20 cellular contexts compared by ENCODE assay signal in the genomic region with DNA sequence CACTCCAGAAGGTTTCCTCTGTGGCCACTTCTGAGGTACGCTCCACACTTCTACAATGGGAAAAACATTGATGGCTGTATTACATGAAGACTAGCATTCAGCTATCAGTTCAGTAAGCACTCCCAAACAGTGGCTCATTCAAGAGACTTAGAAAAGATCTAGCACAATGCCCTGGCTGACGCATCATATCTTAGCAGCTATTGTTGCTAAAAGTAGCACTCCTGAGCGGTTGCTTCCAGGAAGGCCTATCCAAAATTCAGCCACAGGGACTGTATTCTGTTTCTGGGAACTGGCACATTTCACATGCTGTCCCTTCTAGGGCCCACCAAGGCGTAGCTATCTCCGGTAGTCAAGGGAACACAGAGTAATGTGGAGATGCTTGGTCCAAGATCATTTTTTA. TPM values are rescaled to one million over a fixed set of nuclear protein-coding genes. Genes with fewer than 3 reads are reported as not detected.
DNase-seq lines count a peak whose midpoint lies in the region; ATAC-seq and TF ChIP-seq lines count a peak whose summit lies in the region.
"Had no signal": no experiment of that assay in that cellular context is flagged by ENCODE, and none has a peak within 500 bp of the region (broad histone marks: within the 10 kb centered on the region; RNA-seq: fewer than 3 reads in every experiment).

No MANE protein-coding gene starts in this region.

- intact Hi-C loops in dorsolateral prefrontal cortex (cut with DNase I) = no loop called here
- intact Hi-C loops in heart left ventricle (cut with DNase I) = no loop called here
- intact Hi-C loops in left colon (cut with DNase I, micrococcal nuclease) = no loop called here

- H3K27me3 ChIP-seq in dorsolateral prefrontal cortex = no peaks in the 10 kb centered on the region
- no peaks in the 10 kb centered on the region for H3K27me3 ChIP-seq in heart left ventricle
- H3K27me3 ChIP-seq: BE2C, MG63 had no signal

- H3K27ac ChIP-seq in dorsolateral prefrontal cortex (peak overlapping the region in 49 of 59 donors; percentile 3 to 80 (median 62)), heart left ventricle (peak overlapping the region in 7 of 12 donors; percentile 19 to 54 (median 28)), mesodermal cell (ENCODE audit: low read depth, low read length, severe bottlenecking) (peak overlapping the region; percentile 10)
- H3K27ac ChIP-seq: A549 had no signal

- peak in 1 of 10 donors; percentile 43 for DNase-seq in dorsolateral prefrontal cortex
- peak in 1 of 5 donors; percentile 74 for DNase-seq in heart left ventricle
- peak; percentile 75 for DNase-seq in superior temporal gyrus (ENCODE audit: extremely low spot score)
- DNase-seq in left colon = no peak
- DNase-seq: BE2C, DMS79, MG63, NCI-H1048, NCI-H1417 treated with DMSO at 0.1 percent for 48 hours, NCI-H187 treated with DMSO at 0.1 percent for 48 hours, NCI-H2107, NCI-H446 treated with DMSO at 0.1 percent for 48 hours, NCI-H526 treated with DMSO at 0.1 percent for 48 hours, PC-3, RPMI8226, SIG-M5 had no signal

- peaks cover 0 to 17% (median 0%) of the 10 kb centered on the region in 12 donors for H3K4me1 ChIP-seq in heart left ventricle
- no peaks in the 10 kb centered on the region for H3K4me1 ChIP-seq in mesodermal cell (ENCODE audit: control insufficient read depth, insufficient read depth, low read length, poor library complexity, severe bottlenecking)

- no peak overlapping the region for H3K4me3 ChIP-seq in dorsolateral prefrontal cortex
- H3K4me3 ChIP-seq in heart left ventricle = no peak overlapping the region
- no peak overlapping the region for H3K4me3 ChIP-seq in mesodermal cell (ENCODE audit: extremely low read depth, insufficient read depth, low read length, poor library complexity, severe bottlenecking)
- H3K4me3 ChIP-seq: A549, MG63 had no signal

- H3K9me3 ChIP-seq in heart left ventricle (no peaks in the 10 kb centered on the region), mesodermal cell (ENCODE audit: control insufficient read depth, low read length) (no peaks in the 10 kb centered on the region)
- H3K9me3 ChIP-seq: A549, BE2C, MG63 had no signal

- H3K36me3 ChIP-seq in heart left ventricle (no peaks in the 10 kb centered on the region), mesodermal cell (ENCODE audit: control insufficient read depth, insufficient read depth, low read length) (no peaks in the 10 kb centered on the region)
- H3K36me3 ChIP-seq: BE2C, MG63 had no signal

- ATAC-seq in heart left ventricle = peak; percentile 69 to 96 (median 88)
- no peak for ATAC-seq in HG02623 (IDR thresholded peaks at IDR 0.05; ENCODE audit: unreplicated experiment)
- no peak for ATAC-seq in left colon
- ATAC-seq in HG02970 (IDR thresholded peaks at IDR 0.05; ENCODE audit: low FRiP score, unreplicated experiment) = no peak
- ATAC-seq: A549, PC-3 had no signal

- 61 to 67% (median 66%) methylated on average over 5 of the region's 5 CpGs for WGBS in heart left ventricle, 4 donors
- WGBS in mesodermal cell (ENCODE audit: insufficient coverage in 2 of 2), 2 experiments = 94 to 95% methylated on average over 2 of the region's 5 CpGs

- no peak for TF ChIP-seq POLR2A in heart left ventricle (IDR thresholded peaks at IDR 0.05)

- TF ChIP-seq CTCF in dorsolateral prefrontal cortex (IDR thresholded peaks at IDR 0.05 in 54 of 56, conservative IDR thresholded peaks at IDR 0.05 in 2 of 56; ENCODE audit: low read depth in 1 of 56, partially characterized antibody in 56 of 56) (no peak), heart left ventricle (IDR thresholded peaks at IDR 0.05) (no peak)

RNA-seq across cellular contexts. Expression of gene SPRED1, which starts 21.2 kb away (rescaled TPM):
- total RNA-seq in dorsolateral prefrontal cortex = 10 to 100 TPM; 32.0 to 67.9 (median 45.7) TPM
- total RNA-seq in heart left ventricle = 10 to 100 TPM in 5 of 9 donors, 1 to 10 TPM in 4; 6.1 to 34.8 (median 10.9) TPM
- polyA plus RNA-seq in heart left ventricle = 1 to 10 TPM; 3.3 to 5.6 TPM
- 39.5 TPM for polyA plus RNA-seq in mesodermal cell (2013, experiment 1 of 2)
- polyA plus RNA-seq in mesodermal cell (2013, experiment 2 of 2) = 37.9 TPM
- 10 to 100 TPM; 24.5 to 32.4 TPM for total RNA-seq in left colon

Comparison
In these comparisons a context has a peak if more than half of its experiments do, and no peak if none do; other contexts are left out.
1. H3K27ac ChIP-seq: peak in every context shown above with its lines; median percentile 62 in dorsolateral prefrontal cortex; 28 in heart left ventricle; 10 in mesodermal cell.
2. ATAC-seq: peak in heart left ventricle (4 of 4); none in HG02623 (single experiment), left colon (single experiment) and HG02970 (single experiment).